ENCODE assay signal across 11 cellular contexts in the genomic region with DNA sequence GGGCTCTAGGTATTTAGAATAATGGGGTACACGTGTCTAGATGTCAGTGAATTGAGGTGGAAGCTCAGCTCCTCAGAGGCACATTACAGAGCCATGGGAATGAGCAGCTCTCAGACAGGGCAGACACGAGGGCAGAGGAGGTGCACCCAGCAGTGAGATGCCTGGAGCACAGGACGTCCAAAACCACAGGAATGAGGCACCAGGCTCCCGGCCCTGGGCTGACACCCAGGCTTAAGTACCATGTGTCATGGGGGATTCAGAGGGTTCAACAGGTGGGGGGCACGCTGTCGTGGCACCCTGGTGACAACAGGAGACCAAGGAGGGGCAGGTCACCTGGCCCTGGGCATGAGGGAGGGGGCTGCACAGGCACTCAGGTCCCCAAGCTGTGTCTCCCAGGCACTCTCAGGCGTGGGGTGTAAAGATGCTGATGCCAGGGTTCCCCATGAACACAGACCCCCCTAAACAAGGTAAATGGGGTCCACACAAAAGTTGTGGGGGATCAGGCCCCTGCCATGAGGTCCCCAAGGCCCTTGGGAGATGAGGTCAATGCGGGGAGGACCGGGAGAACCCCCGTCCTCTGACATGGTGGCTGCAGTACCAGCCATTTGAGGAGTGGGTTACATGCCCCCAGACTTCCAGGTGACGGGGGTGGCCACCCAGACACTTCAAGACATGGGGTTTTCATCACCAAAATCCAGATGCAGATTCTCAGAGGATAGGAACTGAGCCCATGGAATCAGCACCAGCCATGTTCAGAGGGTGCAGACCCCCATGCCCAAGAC. TPM values are rescaled to one million over a fixed set of nuclear protein-coding genes. Genes with fewer than 3 reads are reported as not detected.
A peak's percentile ranks its signal among the peaks of the same experiment; 100 is the strongest.
DNase-seq lines count a peak whose midpoint lies in the region; ATAC-seq and TF ChIP-seq lines count a peak whose summit lies in the region.
"Had no signal": no experiment of that assay in that cellular context is flagged by ENCODE, and none has a peak within 500 bp of the region (broad histone marks: within the 10 kb centered on the region; RNA-seq: fewer than 3 reads in every experiment).

No MANE protein-coding gene starts in this region.

- H3K27ac Mint-ChIP-seq in activated CD4-positive, alpha-beta memory T cell treated with anti-CD3 and anti-CD28 coated beads for 36 hours: no peak overlapping the region
- no peak overlapping the region for H3K27ac Mint-ChIP-seq in GM23338
- H3K27ac Mint-ChIP-seq: immature natural killer cell had no signal

- CTCF ChIA-PET in activated CD4-positive, alpha-beta memory T cell treated with anti-CD3 and anti-CD28 coated beads for 36 hours (lab: Charles Lee): interaction anchor here (1.4 to 13.7 kb wide), 3 partner anchors 128 to 177 kb away, joined by 4 to 488 read pairs (median 8); no protein-coding TSS in a partner anchor

- H3K27me3 Mint-ChIP-seq in activated CD4-positive, alpha-beta memory T cell treated with anti-CD3 and anti-CD28 coated beads for 36 hours: peaks cover 5% of the 10 kb centered on the region
- peaks cover 19% of the 10 kb centered on the region for H3K27me3 Mint-ChIP-seq in GM23338 (ENCODE audit: insufficient read depth, low read depth, poor library complexity)

- no peak overlapping the region for H2BK5ac ChIP-seq in neuronal stem cell (ENCODE audit: low read length)

- H2AK5ac ChIP-seq in neuronal stem cell (ENCODE audit: low read depth, low read length): peak overlapping the region; percentile 56

- no peak overlapping the region for H3K4me3 Mint-ChIP-seq in activated CD4-positive, alpha-beta memory T cell treated with anti-CD3 and anti-CD28 coated beads for 36 hours
- no peak overlapping the region for H3K4me3 Mint-ChIP-seq in GM23338
- H3K4me3 Mint-ChIP-seq: immature natural killer cell had no signal

- no peaks in the 10 kb centered on the region for H3K9me3 ChIP-seq in neuronal stem cell (replicated peaks in 1 of 2; ENCODE audit: control insufficient read depth in 2 of 2, insufficient read depth in 1 of 2, low read depth in 1 of 2, low read length in 2 of 2)

- peak overlapping the region; percentile 32 for H3K14ac ChIP-seq in neuronal stem cell (ENCODE audit: low read length)

- no peak overlapping the region for H2AFZ ChIP-seq in neuronal stem cell (ENCODE audit: low read length)
- H2AFZ ChIP-seq in GM23338: no peak overlapping the region

- H3K9me3 Mint-ChIP-seq in activated CD4-positive, alpha-beta memory T cell treated with anti-CD3 and anti-CD28 coated beads for 36 hours: no peaks in the 10 kb centered on the region
- no peaks in the 10 kb centered on the region for H3K9me3 Mint-ChIP-seq in GM23338
- H3K9me3 Mint-ChIP-seq: immature natural killer cell had no signal

- no peak overlapping the region for H3K9ac ChIP-seq in neuronal stem cell (ENCODE audit: low read depth, low read length, poor library complexity)

- H3K23ac ChIP-seq in neuronal stem cell (ENCODE audit: low read depth, low read length, poor library complexity): peak overlapping the region; percentile 47

- no peaks in the 10 kb centered on the region for H3K4me1 Mint-ChIP-seq in activated CD4-positive, alpha-beta memory T cell treated with anti-CD3 and anti-CD28 coated beads for 36 hours (ENCODE audit: low read depth)
- peaks cover 5% of the 10 kb centered on the region; the same call in 1 of the 3 replicates for H3K4me1 Mint-ChIP-seq in GM23338

- H3F3A ChIP-seq in GM23338 (replicated peaks; ENCODE audit: low read depth): no peaks in the 10 kb centered on the region

- no peak for ATAC-seq in GM23338

- POLR2A ChIA-PET in activated CD4-positive, alpha-beta memory T cell treated with anti-CD3 and anti-CD28 coated beads for 36 hours (lab: Charles Lee): no interaction called here

- H3K27ac ChIP-seq in neuronal stem cell (replicated peaks; ENCODE audit: low read length): no peak overlapping the region
- no peak overlapping the region for H3K27ac ChIP-seq in GM23338 (ENCODE audit: low read depth)

- H3K27me3 ChIP-seq in neuronal stem cell (ENCODE audit: control insufficient read depth in 3 of 3, insufficient read depth in 3 of 3, low read depth in 1 of 3, low read length in 3 of 3): peaks cover 0 to 64% (median 0%) of the 10 kb centered on the region in 3 experiments
- no peaks in the 10 kb centered on the region for H3K27me3 ChIP-seq in GM23338 (ENCODE audit: insufficient read depth)

- peaks cover 2% of the 10 kb centered on the region for H3K79me1 ChIP-seq in neuronal stem cell (ENCODE audit: low read depth, low read length)

- H3K4me1 ChIP-seq in neuronal stem cell (ENCODE audit: control insufficient read depth in 2 of 2, insufficient read depth in 1 of 2, low read depth in 1 of 2, low read length in 2 of 2): peaks cover 0 to 16% of the 10 kb centered on the region in 2 donors
- no peaks in the 10 kb centered on the region; the same call in 1 of the 2 replicates for H3K4me1 ChIP-seq in GM23338 (ENCODE audit: insufficient read depth)

- H4K91ac ChIP-seq in neuronal stem cell (ENCODE audit: low read depth, low read length, poor library complexity): no peak overlapping the region

- no peaks in the 10 kb centered on the region for H4K20me1 ChIP-seq in GM23338 (replicated peaks; ENCODE audit: insufficient read depth)

- peak overlapping the region; percentile 72 for H3K18ac ChIP-seq in neuronal stem cell (ENCODE audit: low read length)

- no peaks in the 10 kb centered on the region for H3K9me2 ChIP-seq in GM23338 (ENCODE audit: insufficient read depth)

- DNase-seq in AG20443 (ENCODE audit: low spot score) (peak; percentile 82), LoVo (ENCODE audit: low spot score) (peak; percentile 39), choroid plexus epithelial cell (ENCODE audit: low read depth) (peak; percentile 64), neuronal stem cell (ENCODE audit: low spot score) (no peak), SIG-M5 (lab: John Stamatoyannopoulos, UW) (no peak), GM23338 (ENCODE audit: low spot score) (no peak), NOMO-1 treated with dmso at 0.1 percent for 144 hours (lab: John Stamatoyannopoulos, UW; ENCODE audit: unreplicated experiment) (no peak)
- DNase-seq in activated CD4-positive, alpha-beta memory T cell treated with anti-CD3 and anti-CD28 coated beads for 36 hours: no peak
- DNase-seq: cortex of kidney, immature natural killer cell had no signal

- intact Hi-C loops in activated CD4-positive, alpha-beta memory T cell treated with anti-CD3 and anti-CD28 coated beads for 36 hours (cut with micrococcal nuclease): no loop called here

- H3K4me3 ChIP-seq in choroid plexus epithelial cell (ENCODE audit: low read depth, low read length) (no peak overlapping the region), neuronal stem cell (ENCODE audit: low read length in 2 of 2) (no peak overlapping the region), GM23338 (no peak overlapping the region)

- no peak overlapping the region for H3K4ac ChIP-seq in neuronal stem cell (ENCODE audit: low read length)

- no peaks in the 10 kb centered on the region for H3K79me2 ChIP-seq in GM23338 (replicated peaks; ENCODE audit: insufficient read depth)

- H4K8ac ChIP-seq in neuronal stem cell (ENCODE audit: low read depth, low read length): no peak overlapping the region

- no peak overlapping the region for H2BK120ac ChIP-seq in neuronal stem cell (ENCODE audit: low read depth, low read length)

- H3K4me2 ChIP-seq in neuronal stem cell (ENCODE audit: insufficient read depth, low read length, poor library complexity, severe bottlenecking) (no peak overlapping the region), GM23338 (no peak overlapping the region)

- H2BK15ac ChIP-seq in neuronal stem cell (ENCODE audit: low read length): peak overlapping the region; percentile 46

- H2BK12ac ChIP-seq in neuronal stem cell (ENCODE audit: low read length): no peak overlapping the region

- WGBS in neuronal stem cell (ENCODE audit: extremely low coverage in 2 of 2, insufficient read length in 2 of 2, insufficient replicate concordance in 1 of 2), 2 donors: no CpG with 5 or more reads among the region's 11 CpGs

- TF ChIP-seq CTCF in choroid plexus epithelial cell (conservative IDR thresholded peaks at IDR 0.05; ENCODE audit: low read depth, low read length): no peak
- TF ChIP-seq CTCF in GM23338 (conservative IDR thresholded peaks at IDR 0.05; ENCODE audit: low read depth in 2 of 2): no peak

- no peaks in the 10 kb centered on the region for H3K36me3 ChIP-seq in neuronal stem cell (replicated peaks in 1 of 2; ENCODE audit: control insufficient read depth in 2 of 2, insufficient read depth in 2 of 2, low read length in 2 of 2)
- H3K36me3 ChIP-seq in GM23338 (ENCODE audit: insufficient read depth): no peaks in the 10 kb centered on the region

- H3K36me3 Mint-ChIP-seq in activated CD4-positive, alpha-beta memory T cell treated with anti-CD3 and anti-CD28 coated beads for 36 hours: no peaks in the 10 kb centered on the region
- no peaks in the 10 kb centered on the region for H3K36me3 Mint-ChIP-seq in GM23338 (ENCODE audit: low read depth)
- H3K36me3 Mint-ChIP-seq: immature natural killer cell had no signal

TF ChIP-seq in GM23338, 12 proteins besides CTCF, POLR2A, EP300 and RAD21 (continues in another document):
- TF ChIP-seq EZH2phosphoT487 (IDR thresholded peaks at IDR 0.05; ENCODE audit: unreplicated experiment) (no peak), ZNF114 (CRISPR knock-in tag; IDR thresholded peaks at IDR 0.05) (no peak)

RNA-seq across cellular contexts. Expression of a gene that starts 5.6 kb away (rescaled TPM):
- not detected for polyA plus RNA-seq in neuronal stem cell (2013, experiment 1 of 2)
- polyA plus RNA-seq in neuronal stem cell (2013, experiment 2 of 2): not detected
- total RNA-seq in activated CD4-positive, alpha-beta memory T cell treated with anti-CD3 and anti-CD28 coated beads for 36 hours: not detected
- not detected in 2 replicates for total RNA-seq in GM23338 (2014; rRNA removed; shearing (Covaris generic))
- polyA plus RNA-seq in GM23338 (2016; fragmentation: Nextera tagmentation; extraction: Ambion mirVana): not detected in 2 replicates
- total RNA-seq: pulmonary artery endothelial cell had no signal
- polyA plus RNA-seq: immature natural killer cell had no signal

RNA-seq across cellular contexts. Expression of a gene that starts 9.6 kb away (rescaled TPM):
- polyA plus RNA-seq in neuronal stem cell (2013, experiment 1 of 2): 0.13 TPM
- polyA plus RNA-seq in neuronal stem cell (2013, experiment 2 of 2): not detected
- total RNA-seq in activated CD4-positive, alpha-beta memory T cell treated with anti-CD3 and anti-CD28 coated beads for 36 hours: not detected
- total RNA-seq in GM23338 (2014; rRNA removed; shearing (Covaris generic)): not detected in 2 replicates
- polyA plus RNA-seq in GM23338 (2016; fragmentation: Nextera tagmentation; extraction: Ambion mirVana): not detected in 2 replicates
- total RNA-seq: pulmonary artery endothelial cell had no signal

RNA-seq across cellular contexts. Expression of a gene that starts 23.7 kb away (rescaled TPM):
- 0.13 TPM for polyA plus RNA-seq in neuronal stem cell (2013, experiment 1 of 2)
- polyA plus RNA-seq in neuronal stem cell (2013, experiment 2 of 2): 0.73 TPM
- 100 to 1,000 TPM; 179 to 181 TPM for total RNA-seq in activated CD4-positive, alpha-beta memory T cell treated with anti-CD3 and anti-CD28 coated beads for 36 hours
- not detected in 2 replicates for total RNA-seq in GM23338 (2014; rRNA removed; shearing (Covaris generic))
- 0.84 and 0.96 TPM in 2 replicates for polyA plus RNA-seq in GM23338 (2016; fragmentation: Nextera tagmentation; extraction: Ambion mirVana)
- total RNA-seq: pulmonary artery endothelial cell had no signal

Comparison
In these comparisons a context has a peak if more than half of its experiments do, and no peak if none do; other contexts are left out.
1. DNase-seq: peak in AG20443 (single experiment), LoVo (single experiment) and choroid plexus epithelial cell (single experiment); none in neuronal stem cell (single experiment), SIG-M5 (single experiment), activated CD4-positive, alpha-beta memory T cell treated with anti-CD3 and anti-CD28 coated beads for 36 hours (single experiment), GM23338 (single experiment) and NOMO-1 treated with dmso at 0.1 percent for 144 hours (single experiment).
2. RNA of a gene that starts 23.7 kb away (total RNA-seq): 179 to 181 TPM in activated CD4-positive, alpha-beta memory T cell treated with anti-CD3 and anti-CD28 coated beads for 36 hours; not detected in GM23338; every median in the first group is over 100 times any median in the second.